10 cellular contexts compared by ENCODE assay signal in genomic region chr1:40399984-40400704, GRCh38.
DNase-seq lines count a peak whose midpoint lies in the region; ATAC-seq lines count a peak whose summit lies in the region.
"Had no signal": no experiment of that assay in that cellular context is flagged by ENCODE, and none has a peak within 500 bp of the region (broad histone marks: within the 10 kb centered on the region; RNA-seq: fewer than 3 reads in every experiment).

No MANE protein-coding gene starts in this region.

- no peaks in the 10 kb centered on the region for H3K27me3 ChIP-seq in BLaER1

- H3K4me3 Mint-ChIP-seq in dendritic cell treated with granulocyte-macrophage colony-stimulating factor and Interleukin-4, amounts not matched to agents 40 ng/mL and 50 ng/mL, for 4 days = peak overlapping the region; percentile 47
- H3K4me3 Mint-ChIP-seq: brain had no signal

- H3K4me2 ChIP-seq in BLaER1 = peak overlapping the region; percentile 50

- H3K27me3 Mint-ChIP-seq in dendritic cell treated with granulocyte-macrophage colony-stimulating factor and Interleukin-4, amounts not matched to agents 40 ng/mL and 50 ng/mL, for 4 days = no peaks in the 10 kb centered on the region
- H3K27me3 Mint-ChIP-seq: brain had no signal

- peak overlapping the region; percentile 70 for H3K27ac Mint-ChIP-seq in dendritic cell treated with granulocyte-macrophage colony-stimulating factor and Interleukin-4, amounts not matched to agents 40 ng/mL and 50 ng/mL, for 4 days
- H3K27ac Mint-ChIP-seq: brain had no signal

- no peaks in the 10 kb centered on the region for H3K9me3 ChIP-seq in BLaER1

- H3K4me1 Mint-ChIP-seq in dendritic cell treated with granulocyte-macrophage colony-stimulating factor and Interleukin-4, amounts not matched to agents 40 ng/mL and 50 ng/mL, for 4 days (ENCODE audit: low read depth) = peaks cover 67% of the 10 kb centered on the region

- H3K36me3 ChIP-seq in BLaER1 = peaks cover 5% of the 10 kb centered on the region; the same call in 1 of the 2 replicates

- no peak overlapping the region for H3K9ac ChIP-seq in BLaER1

- H3K4me3 ChIP-seq in BLaER1 = no peak overlapping the region

- no peak for DNase-seq in stimulated activated CD4-positive, alpha-beta T cell treated with anti-CD3 and anti-CD28 coated beads, Interleukin-2, amount 100 ng/mL, for 24 hours
- DNase-seq in NCI-H82 treated with DMSO at 0.1 percent for 48 hours (lab: John Stamatoyannopoulos, UW; ENCODE audit: unreplicated experiment) (no peak), posterior cingulate gyrus (no peak)
- DNase-seq: stimulated activated CD4-positive, alpha-beta T cell treated with anti-CD3 and anti-CD28 coated beads, Interleukin-12 subunit alpha, Interleukin-12 subunit beta, amount 100 ng/mL, for 4 hours had no signal

- peak; percentile 55 for ATAC-seq in GM19023 (IDR thresholded peaks at IDR 0.05; ENCODE audit: unreplicated experiment)
- ATAC-seq in HG03432 (IDR thresholded peaks at IDR 0.05; ENCODE audit: unreplicated experiment) = peak; percentile 70
- no peak for ATAC-seq in HG03139 (IDR thresholded peaks at IDR 0.05; ENCODE audit: unreplicated experiment)

- H3K4me1 ChIP-seq in BLaER1 = peaks cover 15% of the 10 kb centered on the region

- intact Hi-C loops in dendritic cell treated with granulocyte-macrophage colony-stimulating factor and Interleukin-4, amounts not matched to agents 40 ng/mL and 50 ng/mL, for 4 days (cut with micrococcal nuclease) = loop anchor here (5.0 to 10.0 kb wide), 2 partner anchors 58 to 315 kb away; no protein-coding TSS in a partner anchor
- intact Hi-C loops in posterior cingulate gyrus (cut with DNase I) = no loop called here

- peaks cover 49% of the 10 kb centered on the region for H4K20me1 ChIP-seq in BLaER1

- peaks cover 52% of the 10 kb centered on the region for H3K36me3 Mint-ChIP-seq in dendritic cell treated with granulocyte-macrophage colony-stimulating factor and Interleukin-4, amounts not matched to agents 40 ng/mL and 50 ng/mL, for 4 days (ENCODE audit: low read depth)
- H3K36me3 Mint-ChIP-seq: brain had no signal

- H3K27ac ChIP-seq in BLaER1 = 0 out of 2 replicates have a peak overlapping the region, but pooled peaks have one; percentile 5

- no peaks in the 10 kb centered on the region for H3K9me3 Mint-ChIP-seq in dendritic cell treated with granulocyte-macrophage colony-stimulating factor and Interleukin-4, amounts not matched to agents 40 ng/mL and 50 ng/mL, for 4 days
- H3K9me3 Mint-ChIP-seq: brain had no signal
